ENCODE assay signal across 1 cellular context in the genomic region with DNA sequence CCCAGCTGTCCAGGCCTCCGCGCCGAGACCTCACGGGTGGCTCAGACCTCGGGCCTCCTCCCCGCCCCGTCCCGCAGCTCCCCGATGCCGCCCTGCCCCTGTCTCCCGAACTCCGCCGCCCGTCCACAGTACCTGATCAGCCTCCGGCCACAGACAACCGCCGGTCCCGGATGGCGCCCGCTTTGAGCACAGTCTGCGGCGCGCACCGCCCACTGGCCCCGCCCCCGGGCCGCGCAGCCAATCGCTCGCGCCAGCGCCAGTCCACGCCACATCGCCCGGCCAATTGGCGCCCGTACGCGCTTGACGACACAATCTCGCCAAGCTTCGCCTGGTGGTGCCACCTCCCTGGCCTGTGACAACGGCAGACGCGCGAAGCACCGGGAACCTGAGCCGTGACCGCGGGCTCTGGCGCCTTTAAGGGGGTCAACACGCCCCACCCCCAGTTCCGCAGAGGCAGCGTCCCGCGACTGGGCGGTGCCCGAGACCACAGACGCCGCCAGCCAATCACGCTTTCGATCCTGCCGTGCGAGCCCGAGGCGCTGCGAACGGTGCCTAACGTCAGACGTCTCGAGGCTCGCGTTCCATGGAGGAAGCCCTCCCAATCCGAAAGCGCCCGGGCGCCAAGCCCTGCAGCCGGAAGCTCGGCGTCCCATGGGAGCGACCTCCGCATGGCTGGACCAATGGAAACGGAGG.
TF ChIP-seq lines count a peak whose summit lies in the region.

IDI1 (minus strand) TSS at position 388 of the 693 bp plus-strand sequence; CDS start at position 272, 116 bp downstream.

TF ChIP-seq in GM12878, 131 proteins besides CTCF, POLR2A, EP300 and RAD21 (continued from another document):
- TF ChIP-seq ETV6 (conservative IDR thresholded peaks at IDR 0.05 in 1 of 2, IDR thresholded peaks at IDR 0.05 in 1 of 2; ENCODE audit: borderline replicate concordance in 1 of 2, low read depth in 1 of 2) (no peak), SMARCA5 (IDR thresholded peaks at IDR 0.05) (peak; percentile 10), IKZF1 (conservative IDR thresholded peaks at IDR 0.05) (peak; percentile 79), BHLHE40 (IDR thresholded peaks at IDR 0.05; ENCODE audit: borderline replicate concordance in 1 of 2, low read depth in 2 of 2, low read length in 1 of 2) (peak; percentile 56 to 92; a peak in 3 of 4 replicates), RUNX3 (IDR thresholded peaks at IDR 0.05; ENCODE audit: low read length) (peak; percentile 74), CREM (IDR thresholded peaks at IDR 0.05; ENCODE audit: low read depth) (peak; percentile 86), RB1 (IDR thresholded peaks at IDR 0.05; ENCODE audit: borderline replicate concordance) (peak; percentile 90), EED (IDR thresholded peaks at IDR 0.05; ENCODE audit: low read depth) (peak; percentile 38; the same call in 1 of the 2 replicates), RBBP5 (conservative IDR thresholded peaks at IDR 0.05) (no peak), BMI1 (IDR thresholded peaks at IDR 0.05; ENCODE audit: borderline replicate concordance) (no peak), JUNB (IDR thresholded peaks at IDR 0.05) (no peak), SMAD1 (IDR thresholded peaks at IDR 0.05; ENCODE audit: low read depth, partially characterized antibody) (no peak), STAT1 (conservative IDR thresholded peaks at IDR 0.05) (0 out of 2 replicates have a peak, but pooled peaks have one; percentile 14), SREBF1 (IDR thresholded peaks at IDR 0.05; ENCODE audit: low read length) (peak; percentile 78; the same call in 1 of the 2 replicates), EGR1 (IDR thresholded peaks at IDR 0.05; ENCODE audit: borderline replicate concordance in 1 of 2, low read depth in 2 of 2, low read length in 2 of 2) (no peak; a peak in 1 of 3 replicates)
- TF ChIP-seq, protein P1, sequence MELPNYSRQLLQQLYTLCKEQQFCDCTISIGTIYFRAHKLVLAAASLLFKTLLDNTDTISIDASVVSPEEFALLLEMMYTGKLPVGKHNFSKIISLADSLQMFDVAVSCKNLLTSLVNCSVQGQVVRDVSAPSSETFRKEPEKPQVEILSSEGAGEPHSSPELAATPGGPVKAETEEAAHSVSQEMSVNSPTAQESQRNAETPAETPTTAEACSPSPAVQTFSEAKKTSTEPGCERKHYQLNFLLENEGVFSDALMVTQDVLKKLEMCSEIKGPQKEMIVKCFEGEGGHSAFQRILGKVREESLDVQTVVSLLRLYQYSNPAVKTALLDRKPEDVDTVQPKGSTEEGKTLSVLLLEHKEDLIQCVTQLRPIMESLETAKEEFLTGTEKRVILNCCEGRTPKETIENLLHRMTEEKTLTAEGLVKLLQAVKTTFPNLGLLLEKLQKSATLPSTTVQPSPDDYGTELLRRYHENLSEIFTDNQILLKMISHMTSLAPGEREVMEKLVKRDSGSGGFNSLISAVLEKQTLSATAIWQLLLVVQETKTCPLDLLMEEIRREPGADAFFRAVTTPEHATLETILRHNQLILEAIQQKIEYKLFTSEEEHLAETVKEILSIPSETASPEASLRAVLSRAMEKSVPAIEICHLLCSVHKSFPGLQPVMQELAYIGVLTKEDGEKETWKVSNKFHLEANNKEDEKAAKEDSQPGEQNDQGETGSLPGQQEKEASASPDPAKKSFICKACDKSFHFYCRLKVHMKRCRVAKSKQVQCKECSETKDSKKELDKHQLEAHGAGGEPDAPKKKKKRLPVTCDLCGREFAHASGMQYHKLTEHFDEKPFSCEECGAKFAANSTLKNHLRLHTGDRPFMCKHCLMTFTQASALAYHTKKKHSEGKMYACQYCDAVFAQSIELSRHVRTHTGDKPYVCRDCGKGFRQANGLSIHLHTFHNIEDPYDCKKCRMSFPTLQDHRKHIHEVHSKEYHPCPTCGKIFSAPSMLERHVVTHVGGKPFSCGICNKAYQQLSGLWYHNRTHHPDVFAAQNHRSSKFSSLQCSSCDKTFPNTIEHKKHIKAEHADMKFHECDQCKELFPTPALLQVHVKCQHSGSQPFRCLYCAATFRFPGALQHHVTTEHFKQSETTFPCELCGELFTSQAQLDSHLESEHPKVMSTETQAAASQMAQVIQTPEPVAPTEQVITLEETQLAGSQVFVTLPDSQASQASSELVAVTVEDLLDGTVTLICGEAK (IDR thresholded peaks at IDR 0.05; ENCODE audit: borderline replicate concordance): peak; percentile 87
